In the genomic region with DNA sequence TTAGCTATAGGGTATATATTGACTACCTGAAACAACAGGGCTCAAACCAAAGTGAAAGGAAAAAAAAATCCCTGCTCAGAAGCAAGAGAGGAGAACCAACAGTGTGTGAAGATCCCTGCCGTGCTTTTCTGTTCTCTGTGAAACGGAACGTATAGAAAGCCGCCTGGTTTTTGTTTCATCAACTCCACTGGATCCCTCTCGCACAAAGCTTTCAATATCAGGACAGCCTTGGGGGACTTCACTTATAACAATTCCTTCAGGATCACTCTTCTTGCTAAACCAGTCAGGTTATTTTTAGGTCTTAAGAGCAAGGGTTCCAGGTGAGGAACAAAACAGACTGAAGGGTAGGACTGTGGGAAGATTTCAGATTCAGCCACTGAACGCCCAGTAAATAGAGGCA, we compare ENCODE assay signal across 12 cellular contexts.
DNase-seq lines count a peak whose midpoint lies in the region; TF ChIP-seq lines count a peak whose summit lies in the region.
"Had no signal": no experiment of that assay in that cellular context is flagged by ENCODE, and none has a peak within 500 bp of the region (broad histone marks: within the 10 kb centered on the region; RNA-seq: fewer than 3 reads in every experiment).

No MANE protein-coding gene starts in this region.

- no peak for TF ChIP-seq POLR2A in erythroblast (IDR thresholded peaks at IDR 0.05; ENCODE audit: low read length)

- H3K9ac ChIP-seq in H9 (ENCODE audit: extremely low read depth, insufficient read length, low read length) (no peak overlapping the region), MM.1S (ENCODE audit: low read length) (no peak overlapping the region)

- H2BK15ac ChIP-seq in H9 (ENCODE audit: low read depth, low read length) = no peak overlapping the region

- no peaks in the 10 kb centered on the region for H3K27me3 ChIP-seq in H9 (ENCODE audit: insufficient read depth, low read length)
- H3K27me3 ChIP-seq in osteoblast (ENCODE audit: insufficient read depth, low read length) = no peaks in the 10 kb centered on the region
- no peaks in the 10 kb centered on the region for H3K27me3 ChIP-seq in MM.1S (replicated peaks; ENCODE audit: insufficient read depth, low read length)
- H3K27me3 ChIP-seq: body of pancreas had no signal

- WGBS in H9 (ENCODE audit: extremely low coverage, insufficient read length, low lambda C conversion rate) = no CpG with 5 or more reads among the region's 6 CpGs

- peak overlapping the region; percentile 32 for H3K4me2 ChIP-seq in H9 (ENCODE audit: insufficient read depth, insufficient read length, low read length)
- H3K4me2 ChIP-seq in osteoblast (ENCODE audit: insufficient read depth, low read length) = peak overlapping the region; percentile 59
- H3K4me2 ChIP-seq in MM.1S (ENCODE audit: low read depth, low read length) = no peak overlapping the region

- no peak overlapping the region for H2BK20ac ChIP-seq in H9 (ENCODE audit: low read depth, low read length, poor library complexity, severe bottlenecking)

- no peaks in the 10 kb centered on the region for H3K27me3 Mint-ChIP-seq in H9 (ENCODE audit: low read depth)

- no peaks in the 10 kb centered on the region for H4K20me1 ChIP-seq in H9 (ENCODE audit: control insufficient read depth, insufficient read depth, insufficient read length)
- H4K20me1 ChIP-seq in osteoblast (ENCODE audit: insufficient read depth, low read length) = no peaks in the 10 kb centered on the region
- no peaks in the 10 kb centered on the region for H4K20me1 ChIP-seq in MM.1S (ENCODE audit: insufficient read depth, low read length)

- H2BK5ac ChIP-seq in H9 (ENCODE audit: insufficient read length, low read length) = no peak overlapping the region

- no peaks in the 10 kb centered on the region for H3K9me2 ChIP-seq in MM.1S (replicated peaks; ENCODE audit: insufficient read depth, low read length)

- H3K4me3 ChIP-seq in cardiac fibroblast (replicated peaks in 1 of 2; ENCODE audit: low read depth in 2 of 2, low read length in 2 of 2) (no peak overlapping the region), osteoblast (ENCODE audit: insufficient read depth, low read length) (no peak overlapping the region), MM.1S (ENCODE audit: low read length) (no peak overlapping the region)
- H3K4me3 ChIP-seq: body of pancreas had no signal

- H4K5ac ChIP-seq in H9 (ENCODE audit: insufficient read length, low read depth, low read length) = no peak overlapping the region

- H3K9me3 ChIP-seq in H9 (ENCODE audit: control insufficient read depth, low read depth, low read length) (no peaks in the 10 kb centered on the region), osteoblast (ENCODE audit: low read depth, low read length) (no peaks in the 10 kb centered on the region), MM.1S (replicated peaks; ENCODE audit: insufficient read depth, low read length) (no peaks in the 10 kb centered on the region)
- H3K9me3 ChIP-seq: body of pancreas had no signal

- no peaks in the 10 kb centered on the region for H3F3A ChIP-seq in MM.1S (ENCODE audit: insufficient read depth, low read length)

- H3K4me3 Mint-ChIP-seq in H9 = peak overlapping the region in 1 of 2 experiments; percentile 46; a peak in 2 of 5 replicates
- H3K4me3 Mint-ChIP-seq: memory B cell had no signal

- peak overlapping the region; percentile 56 to 95 (median 81); a peak in 4 of 7 replicates for H3K27ac Mint-ChIP-seq in H9
- H3K27ac Mint-ChIP-seq: memory B cell had no signal

- TF ChIP-seq CTCF in H9 (conservative IDR thresholded peaks at IDR 0.05) = no peak
- no peak for TF ChIP-seq CTCF in cardiac fibroblast (IDR thresholded peaks at IDR 0.05; ENCODE audit: low read depth, low read length)
- TF ChIP-seq CTCF in osteoblast (IDR thresholded peaks at IDR 0.05; ENCODE audit: extremely low read depth, low read depth, low read length) = no peak
- no peak for TF ChIP-seq CTCF in MM.1S (IDR thresholded peaks at IDR 0.05; ENCODE audit: low read length)

- H3K9me3 Mint-ChIP-seq in H9 = no peaks in the 10 kb centered on the region

- no peak overlapping the region for H4K8ac ChIP-seq in H9 (replicated peaks; ENCODE audit: insufficient read length, low read depth, low read length)

- H3K27ac ChIP-seq in H9 (ENCODE audit: insufficient read length, low read depth, low read length) (no peak overlapping the region), osteoblast (ENCODE audit: low read depth, low read length) (no peak overlapping the region), MM.1S (ENCODE audit: low read length) (no peak overlapping the region)
- H3K27ac ChIP-seq: body of pancreas had no signal

- no peak overlapping the region for H3K18ac ChIP-seq in H9 (ENCODE audit: insufficient read length, low read depth, low read length)

- H3K4ac ChIP-seq in H9 (ENCODE audit: low read depth, low read length) = no peak overlapping the region

- H2AFZ ChIP-seq in H9 (ENCODE audit: low read length) (no peak overlapping the region), osteoblast (ENCODE audit: low read length) (peak overlapping the region; percentile 80), MM.1S (ENCODE audit: low read length) (no peak overlapping the region)

- no peaks in the 10 kb centered on the region for H3K4me1 ChIP-seq in H9 (ENCODE audit: insufficient read depth, low read length)
- H3K4me1 ChIP-seq in osteoblast (ENCODE audit: insufficient read depth, low read length) = peaks cover 15% of the 10 kb centered on the region
- H3K4me1 ChIP-seq in MM.1S (ENCODE audit: low read length) = no peaks in the 10 kb centered on the region
- H3K4me1 ChIP-seq: body of pancreas had no signal

- H3K14ac ChIP-seq in H9 (ENCODE audit: insufficient read depth, low read length) = no peak overlapping the region; the same call in 1 of the 2 replicates

- no peak overlapping the region for H3T11ph ChIP-seq in H9 (ENCODE audit: low read length)

- no peak overlapping the region for H4K91ac ChIP-seq in H9 (ENCODE audit: insufficient read length, low read depth, low read length)

- H3K23ac ChIP-seq in H9 (ENCODE audit: insufficient read length, low read depth, low read length) = no peak overlapping the region

- no peak overlapping the region for H3K56ac ChIP-seq in H9 (ENCODE audit: insufficient read length, low read depth, low read length)

- no peak overlapping the region for H2BK120ac ChIP-seq in H9 (ENCODE audit: low read depth, low read length, poor library complexity, severe bottlenecking)

- H2BK12ac ChIP-seq in H9 (ENCODE audit: insufficient read length, low read depth, low read length) = no peak overlapping the region

- DNase-seq in H9 (no peak), NCI-H2107 treated with DMSO at 0.1 percent for 48 hours (lab: John Stamatoyannopoulos, UW; ENCODE audit: unreplicated experiment) (peak; percentile 86), cardiac fibroblast (ENCODE audit: low read depth in 2 of 2) (peak; percentile 8 to 13), osteoblast (ENCODE audit: insufficient read length, low spot score, missing footprints) (no peak), MM.1S (no peak), erythroblast (lab: John Stamatoyannopoulos, UW) (no peak), CD1c-positive myeloid dendritic cell (ENCODE audit: extremely low spot score) (no peak), OCI-M2 (lab: John Stamatoyannopoulos, UW; ENCODE audit: unreplicated experiment) (no peak)
- DNase-seq: body of pancreas, foreskin melanocyte, T1000 had no signal

- no peaks in the 10 kb centered on the region for H3K79me1 ChIP-seq in H9 (ENCODE audit: insufficient read depth, low read depth, low read length, poor library complexity, severe bottlenecking)

- no peaks in the 10 kb centered on the region for H3K36me3 Mint-ChIP-seq in H9 (ENCODE audit: insufficient read depth in 1 of 3, low read depth in 3 of 3)
- H3K36me3 Mint-ChIP-seq: memory B cell had no signal

- H2AK5ac ChIP-seq in H9 (ENCODE audit: insufficient read length, low read length) = no peak overlapping the region

- H3K79me2 ChIP-seq in H9 (ENCODE audit: insufficient read depth, low read length) (no peaks in the 10 kb centered on the region), osteoblast (ENCODE audit: insufficient read depth, low read length) (no peaks in the 10 kb centered on the region), MM.1S (ENCODE audit: low read length) (no peaks in the 10 kb centered on the region)

- H3K36me3 ChIP-seq in osteoblast (ENCODE audit: insufficient read depth, low read length) (no peaks in the 10 kb centered on the region), MM.1S (replicated peaks; ENCODE audit: insufficient read depth, low read length) (no peaks in the 10 kb centered on the region)

- H3K4me1 Mint-ChIP-seq in H9 = peaks cover 24 to 36% of the 10 kb centered on the region in 2 experiments
- H3K4me1 Mint-ChIP-seq: memory B cell had no signal

- H3K23me2 ChIP-seq in H9 (ENCODE audit: insufficient read length, low read depth, low read length, poor library complexity, severe bottlenecking) = no peaks in the 10 kb centered on the region

Comparison
In these comparisons a context has a peak if more than half of its experiments do, and no peak if none do; other contexts are left out.
1. DNase-seq: peak in NCI-H2107 treated with DMSO at 0.1 percent for 48 hours (single experiment) and cardiac fibroblast (2 of 2); none in H9 (single experiment), osteoblast (single experiment), MM.1S (single experiment), erythroblast (0 of 2), CD1c-positive myeloid dendritic cell (single experiment) and OCI-M2 (single experiment).